In the genomic region with DNA sequence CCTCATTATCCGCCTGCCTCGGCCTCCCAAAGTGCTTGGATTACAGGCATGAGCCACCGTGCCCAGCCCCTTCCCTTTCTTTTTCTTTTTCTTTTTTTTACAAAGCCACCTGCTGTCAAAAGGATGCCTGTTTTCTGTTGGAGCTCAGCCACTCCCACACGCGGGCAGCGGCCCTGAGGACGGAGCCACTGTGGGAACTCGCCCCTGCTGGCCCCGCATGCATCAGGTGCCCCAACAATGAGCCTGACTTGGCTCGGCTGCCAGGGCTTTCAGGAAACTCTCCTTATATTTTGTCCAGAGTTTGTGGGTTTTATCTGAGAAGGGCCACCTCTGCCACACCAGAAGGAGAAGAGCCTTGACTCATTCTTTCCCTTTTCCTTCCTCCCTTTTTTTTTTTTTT, we compare ENCODE assay signal across 15 cellular contexts. TPM values are rescaled to one million over a fixed set of nuclear protein-coding genes. Genes with fewer than 3 reads are reported as not detected.
DNase-seq lines count a peak whose midpoint lies in the region; ATAC-seq and TF ChIP-seq lines count a peak whose summit lies in the region.
"Had no signal": no experiment of that assay in that cellular context is flagged by ENCODE, and none has a peak within 500 bp of the region (broad histone marks: within the 10 kb centered on the region; RNA-seq: fewer than 3 reads in every experiment).

No MANE protein-coding gene starts in this region.

- H3K27me3 ChIP-seq in PC-3 (ENCODE audit: low read length) (no peaks in the 10 kb centered on the region), endodermal cell (ENCODE audit: control insufficient read depth, insufficient read depth, low read length, poor library complexity, severe bottlenecking) (no peaks in the 10 kb centered on the region)

- no TSS peak for BruUV-seq in PC-3 (replicated peaks; lab: Mats Ljungman, UMichigan)

- peaks cover 11% of the 10 kb centered on the region for H3F3A ChIP-seq in PC-3 (ENCODE audit: low read length, unreplicated experiment)

- H3K4me1 Mint-ChIP-seq in endodermal cell (no peaks in the 10 kb centered on the region), T-cell (no peaks in the 10 kb centered on the region)
- H3K4me1 Mint-ChIP-seq in activated T-helper 2 cell treated with anti-CD3 and anti-CD28 coated beads, Interferon-gamma antibody, Interleukin-2, Interleukin-4, amounts not matched to agents 10 μg/mL and 5 μg/mL and 100 μg/mL, durations not matched to agents 14 hours and 24 hours and 36 hours (ENCODE audit: low read depth): no peaks in the 10 kb centered on the region
- H3K4me1 Mint-ChIP-seq: CD4-positive, CD25-positive, alpha-beta regulatory T cell had no signal

- H3K9me2 ChIP-seq in PC-3 (replicated peaks; ENCODE audit: low read length): no peaks in the 10 kb centered on the region

- no peaks in the 10 kb centered on the region for H4K20me1 ChIP-seq in PC-3 (ENCODE audit: low read length)

- 0 out of 2 replicates have a peak overlapping the region, but pooled peaks have one; percentile 84 for H3K27ac ChIP-seq in PC-3 (ENCODE audit: low read length)
- H3K27ac ChIP-seq in endodermal cell (ENCODE audit: low read depth, low read length): no peak overlapping the region
- H3K27ac ChIP-seq in RWPE1: no peak overlapping the region
- H3K27ac ChIP-seq: PC-9 had no signal

- DNase-seq in D341Med (ENCODE audit: low spot score) (peak; percentile 9), PC-3 (no peak), endodermal cell (peak; percentile 30), posterior vena cava (ENCODE audit: low spot score) (peak; percentile 68), HEK293T (ENCODE audit: extremely low spot score) (no peak), T-cell (no peak), RWPE1 (ENCODE audit: low spot score) (no peak)
- DNase-seq in activated T-helper 2 cell treated with anti-CD3 and anti-CD28 coated beads, Interferon-gamma antibody, Interleukin-2, Interleukin-4, amounts not matched to agents 10 μg/mL and 5 μg/mL and 100 μg/mL, durations not matched to agents 14 hours and 24 hours and 36 hours (ENCODE audit: low spot score): no peak
- DNase-seq: CD4-positive, CD25-positive, alpha-beta regulatory T cell; NCI-H1436 treated with DMSO at 0.1 percent for 48 hours; NCI-H2081; NCI-H2227 treated with DMSO at 0.1 percent for 48 hours; NCI-H526; PC-9 had no signal

- H3K9me3 ChIP-seq in PC-3 (ENCODE audit: low read length) (no peaks in the 10 kb centered on the region), endodermal cell (ENCODE audit: control insufficient read depth, low read length) (no peaks in the 10 kb centered on the region)

- H3K27me3 Mint-ChIP-seq in endodermal cell (ENCODE audit: insufficient read depth): no peaks in the 10 kb centered on the region
- H3K27me3 Mint-ChIP-seq in T-cell: peaks cover 4 to 11% of the 10 kb centered on the region in 2 donors
- peaks cover 4% of the 10 kb centered on the region for H3K27me3 Mint-ChIP-seq in activated T-helper 2 cell treated with anti-CD3 and anti-CD28 coated beads, Interferon-gamma antibody, Interleukin-2, Interleukin-4, amounts not matched to agents 10 μg/mL and 5 μg/mL and 100 μg/mL, durations not matched to agents 14 hours and 24 hours and 36 hours (ENCODE audit: low read depth)

- 80% methylated on average over 10 of the region's 10 CpGs; no CpG with 5 or more reads in 1 of the 2 experiments for WGBS in endodermal cell (ENCODE audit: insufficient coverage in 1 of 2, insufficient read length in 1 of 2), 2 experiments

- POLR2A ChIA-PET in PC-3 (lab: Charles Lee; ENCODE audit: unreplicated experiment) (no interaction called here), HEK293T (lab: Yijun Ruan, JAX) (no interaction called here), T-cell (lab: Charles Lee) (no interaction called here), RWPE1 (lab: Yijun Ruan, JAX; ENCODE audit: low non-redundant PET) (no interaction called here)

- no peaks in the 10 kb centered on the region for H3K79me2 ChIP-seq in PC-3 (ENCODE audit: low read length)

- H3K36me3 Mint-ChIP-seq in endodermal cell (ENCODE audit: low read depth) (peaks cover 31% of the 10 kb centered on the region), T-cell (no peaks in the 10 kb centered on the region)
- H3K36me3 Mint-ChIP-seq in activated T-helper 2 cell treated with anti-CD3 and anti-CD28 coated beads, Interferon-gamma antibody, Interleukin-2, Interleukin-4, amounts not matched to agents 10 μg/mL and 5 μg/mL and 100 μg/mL, durations not matched to agents 14 hours and 24 hours and 36 hours (ENCODE audit: low read depth): no peaks in the 10 kb centered on the region
- H3K36me3 Mint-ChIP-seq: CD4-positive, CD25-positive, alpha-beta regulatory T cell had no signal

- H2AFZ ChIP-seq in PC-3 (ENCODE audit: low read length): no peak overlapping the region
- H2AFZ ChIP-seq: PC-9 had no signal

- CTCF ChIA-PET in PC-3 (lab: Charles Lee) (no interaction called here), HEK293T (lab: Yijun Ruan, JAX) (no interaction called here), T-cell (lab: Charles Lee) (no interaction called here), RWPE1 (lab: Yijun Ruan, JAX) (no interaction called here)

- peaks cover 4% of the 10 kb centered on the region for H3K9me3 Mint-ChIP-seq in endodermal cell
- H3K9me3 Mint-ChIP-seq in T-cell: peaks cover 0 to 4% (median 0%) of the 10 kb centered on the region in 3 donors
- H3K9me3 Mint-ChIP-seq in activated T-helper 2 cell treated with anti-CD3 and anti-CD28 coated beads, Interferon-gamma antibody, Interleukin-2, Interleukin-4, amounts not matched to agents 10 μg/mL and 5 μg/mL and 100 μg/mL, durations not matched to agents 14 hours and 24 hours and 36 hours: no peaks in the 10 kb centered on the region

- H3K9ac ChIP-seq in PC-3 (ENCODE audit: low read length) (no peak overlapping the region), endodermal cell (ENCODE audit: extremely low read depth, low read length, poor library complexity, severe bottlenecking) (no peak overlapping the region)

- H3K4me3 Mint-ChIP-seq in endodermal cell: no peak overlapping the region
- H3K4me3 Mint-ChIP-seq in T-cell: no peak overlapping the region
- no peak overlapping the region for H3K4me3 Mint-ChIP-seq in activated T-helper 2 cell treated with anti-CD3 and anti-CD28 coated beads, Interferon-gamma antibody, Interleukin-2, Interleukin-4, amounts not matched to agents 10 μg/mL and 5 μg/mL and 100 μg/mL, durations not matched to agents 14 hours and 24 hours and 36 hours (ENCODE audit: low read depth)
- H3K4me3 Mint-ChIP-seq: CD4-positive, CD25-positive, alpha-beta regulatory T cell had no signal

- intact Hi-C loops in PC-3 (cut with micrococcal nuclease): no loop called here
- intact Hi-C loops in posterior vena cava (cut with DNase I): no loop called here
- intact Hi-C loops in activated T-helper 2 cell treated with anti-CD3 and anti-CD28 coated beads, Interferon-gamma antibody, Interleukin-2, Interleukin-4, amounts not matched to agents 10 μg/mL and 5 μg/mL and 100 μg/mL, durations not matched to agents 14 hours and 24 hours and 36 hours (cut with micrococcal nuclease): no loop called here

- H3K4me1 ChIP-seq in PC-3 (ENCODE audit: insufficient read depth, low read length): peaks cover 42% of the 10 kb centered on the region
- H3K4me1 ChIP-seq in endodermal cell (ENCODE audit: control insufficient read depth, insufficient read depth, low read length): no peaks in the 10 kb centered on the region

- H3K27ac Mint-ChIP-seq in endodermal cell (no peak overlapping the region), T-cell (no peak overlapping the region)
- no peak overlapping the region for H3K27ac Mint-ChIP-seq in activated T-helper 2 cell treated with anti-CD3 and anti-CD28 coated beads, Interferon-gamma antibody, Interleukin-2, Interleukin-4, amounts not matched to agents 10 μg/mL and 5 μg/mL and 100 μg/mL, durations not matched to agents 14 hours and 24 hours and 36 hours
- H3K27ac Mint-ChIP-seq: CD4-positive, CD25-positive, alpha-beta regulatory T cell had no signal

- no peaks in the 10 kb centered on the region for H3K36me3 ChIP-seq in PC-3 (ENCODE audit: low read depth, low read length)
- H3K36me3 ChIP-seq in endodermal cell (ENCODE audit: control insufficient read depth, insufficient read depth, low read length): no peaks in the 10 kb centered on the region

- no peak for TF ChIP-seq CTCF in PC-3 (conservative IDR thresholded peaks at IDR 0.05; ENCODE audit: low read depth, low read length)
- TF ChIP-seq CTCF in endodermal cell (conservative IDR thresholded peaks at IDR 0.05): no peak
- TF ChIP-seq CTCF in RWPE1 (conservative IDR thresholded peaks at IDR 0.05; ENCODE audit: low read depth): no peak

- no peak overlapping the region for H3K4me2 ChIP-seq in PC-3 (ENCODE audit: low read length)
- H3K4me2 ChIP-seq: PC-9 had no signal

- H3K4me3 ChIP-seq in PC-3 (ENCODE audit: low read length) (no peak overlapping the region), endodermal cell (ENCODE audit: low read length) (no peak overlapping the region)
- H3K4me3 ChIP-seq: PC-9 had no signal

- ATAC-seq in PC-3 (no peak), T-cell (replicated peaks in 1 of 4) (no peak)
- ATAC-seq: Right ventricle myocardium inferior had no signal

TF ChIP-seq in HEK293T, 16 proteins besides CTCF, POLR2A, EP300 and RAD21 (continues in another document):
- no peak for TF ChIP-seq LEF1 (IDR thresholded peaks at IDR 0.05; ENCODE audit: borderline replicate concordance)
- no peak for TF ChIP-seq FOXK2 (IDR thresholded peaks at IDR 0.05)
- no peak for TF ChIP-seq HDGF (IDR thresholded peaks at IDR 0.05; ENCODE audit: borderline replicate concordance)
- TF ChIP-seq ZNF384 (IDR thresholded peaks at IDR 0.05): no peak
- TF ChIP-seq SUZ12 (IDR thresholded peaks at IDR 0.05): no peak
- TF ChIP-seq, protein P1, sequence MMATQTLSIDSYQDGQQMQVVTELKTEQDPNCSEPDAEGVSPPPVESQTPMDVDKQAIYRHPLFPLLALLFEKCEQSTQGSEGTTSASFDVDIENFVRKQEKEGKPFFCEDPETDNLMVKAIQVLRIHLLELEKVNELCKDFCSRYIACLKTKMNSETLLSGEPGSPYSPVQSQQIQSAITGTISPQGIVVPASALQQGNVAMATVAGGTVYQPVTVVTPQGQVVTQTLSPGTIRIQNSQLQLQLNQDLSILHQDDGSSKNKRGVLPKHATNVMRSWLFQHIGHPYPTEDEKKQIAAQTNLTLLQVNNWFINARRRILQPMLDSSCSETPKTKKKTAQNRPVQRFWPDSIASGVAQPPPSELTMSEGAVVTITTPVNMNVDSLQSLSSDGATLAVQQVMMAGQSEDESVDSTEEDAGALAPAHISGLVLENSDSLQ (IDR thresholded peaks at IDR 0.05): no peak
- TF ChIP-seq SP1 (IDR thresholded peaks at IDR 0.05): no peak
- no peak for TF ChIP-seq TARDBP (IDR thresholded peaks at IDR 0.05)
- no peak for TF ChIP-seq FOXA1 (IDR thresholded peaks at IDR 0.05)
- TF ChIP-seq FOXM1 (IDR thresholded peaks at IDR 0.05; ENCODE audit: borderline replicate concordance): no peak
- TF ChIP-seq NFRKB (IDR thresholded peaks at IDR 0.05): no peak

RNA-seq across cellular contexts. Expression of a gene that starts 37.1 kb away (rescaled TPM):
- not detected in 2 replicates for total RNA-seq in PC-3 (2014; rRNA removed)
- not detected for total RNA-seq in endodermal cell
- not detected for polyA plus RNA-seq in endodermal cell (2013, experiment 1 of 2)
- not detected for polyA plus RNA-seq in endodermal cell (2013, experiment 2 of 2)
- total RNA-seq in posterior vena cava: not detected
- total RNA-seq in T-cell: not detected
- not detected in 2 replicates for total RNA-seq in activated T-helper 2 cell treated with anti-CD3 and anti-CD28 coated beads, Interferon-gamma antibody, Interleukin-2, Interleukin-4, amounts not matched to agents 10 μg/mL and 5 μg/mL and 100 μg/mL, durations not matched to agents 14 hours and 24 hours and 36 hours
- total RNA-seq: CD4-positive, CD25-positive, alpha-beta regulatory T cell; PC-9 had no signal
- polyA plus RNA-seq: CD4-positive, CD25-positive, alpha-beta regulatory T cell had no signal

Comparison
In these comparisons a context has a peak if more than half of its experiments do, and no peak if none do; other contexts are left out.
1. DNase-seq: peak in D341Med (single experiment), endodermal cell (single experiment) and posterior vena cava (single experiment); none in PC-3 (single experiment), HEK293T (single experiment), T-cell (0 of 34), activated T-helper 2 cell treated with anti-CD3 and anti-CD28 coated beads, Interferon-gamma antibody, Interleukin-2, Interleukin-4, amounts not matched to agents 10 μg/mL and 5 μg/mL and 100 μg/mL, durations not matched to agents 14 hours and 24 hours and 36 hours (single experiment) and RWPE1 (single experiment).